Comparison of ENCODE assay signal across 8 cellular contexts in genomic region chr12:113221997-113222729, GRCh38. TPM values are rescaled to one million over a fixed set of nuclear protein-coding genes. Genes with fewer than 3 reads are reported as not detected.
DNase-seq lines count a peak whose midpoint lies in the region; ATAC-seq and TF ChIP-seq lines count a peak whose summit lies in the region.

No MANE protein-coding gene starts in this region.

- peaks cover 61% of the 10 kb centered on the region for H3K4me1 ChIP-seq in OCI-LY1 (ENCODE audit: insufficient read depth, low read length, severe bottlenecking)
- peaks cover 7% of the 10 kb centered on the region for H3K4me1 ChIP-seq in colonic mucosa

- ATAC-seq in natural killer cell: no peak
- no peak for ATAC-seq in GM19397 (IDR thresholded peaks at IDR 0.05; ENCODE audit: unreplicated experiment)

- 0 out of 2 replicates have a peak, but pooled peaks cover 9% of the 10 kb centered on the region for H3F3A ChIP-seq in OCI-LY1 (ENCODE audit: insufficient read depth, low read length)

- H3K79me2 ChIP-seq in OCI-LY1 (ENCODE audit: insufficient read depth, low read length): peaks cover 26% of the 10 kb centered on the region

- H3K27ac Mint-ChIP-seq in natural killer cell: peak overlapping the region in 1 of 2 donors; percentile 85

- H2AFZ ChIP-seq in OCI-LY1 (ENCODE audit: low read length): no peak overlapping the region

- no peaks in the 10 kb centered on the region for H3K27me3 Mint-ChIP-seq in natural killer cell (ENCODE audit: low read depth in 2 of 2)

- no peaks in the 10 kb centered on the region for H4K20me1 ChIP-seq in OCI-LY1 (ENCODE audit: insufficient read depth, low read length)

- intact Hi-C loops in colonic mucosa (cut with DNase I): no loop called here
- intact Hi-C loops in natural killer cell (cut with micrococcal nuclease): loop anchor here (1.0 kb wide), 4 partner anchors 14 to 136 kb away; partner anchors contain the start of genes DDX54, PLBD2, RITA1 and SLC8B1

- H3K27ac ChIP-seq in OCI-LY1 (ENCODE audit: low read depth, low read length, poor library complexity, severe bottlenecking) (peak overlapping the region; percentile 89), colonic mucosa (peak overlapping the region; percentile 97)

- no peaks in the 10 kb centered on the region for H3K9me3 ChIP-seq in OCI-LY1 (ENCODE audit: low read length)
- H3K9me3 ChIP-seq in colonic mucosa: no peaks in the 10 kb centered on the region

- H3K4me3 ChIP-seq in GM06990 (replicated peaks; ENCODE audit: low read depth, low read length) (peak overlapping the region; percentile 97), OCI-LY1 (ENCODE audit: low read depth, low read length, poor library complexity, severe bottlenecking) (peak overlapping the region; percentile 87), colonic mucosa (peak overlapping the region; percentile 89)

- H3K9me2 ChIP-seq in OCI-LY1 (ENCODE audit: low read depth, low read length): no peaks in the 10 kb centered on the region

- peaks cover 22 to 28% of the 10 kb centered on the region in 2 donors for H3K4me1 Mint-ChIP-seq in natural killer cell

- H3K9ac ChIP-seq in OCI-LY1 (ENCODE audit: low read length) (peak overlapping the region; percentile 94), colonic mucosa (ENCODE audit: low read depth in 2 of 2, low read length in 2 of 2) (peak overlapping the region; percentile 98 to 99)

- no peaks in the 10 kb centered on the region for H3K36me3 Mint-ChIP-seq in natural killer cell

- in situ Hi-C loops in GM13976 (cut with MboI; ENCODE audit: low sequenced_read_pairs, unreplicated experiment): no loop called here

- H3K36me3 ChIP-seq in GM06990 (ENCODE audit: control insufficient read depth, insufficient read depth, low read length) (0 out of 2 replicates have a peak, but pooled peaks cover 1% of the 10 kb centered on the region), OCI-LY1 (ENCODE audit: insufficient read depth, low read length) (peaks cover 14% of the 10 kb centered on the region; the same call in 1 of the 2 replicates), colonic mucosa (no peaks in the 10 kb centered on the region)

- TF ChIP-seq CTCF in GM06990 (IDR thresholded peaks at IDR 0.05; ENCODE audit: insufficient read depth, low read length, poor library complexity, severe bottlenecking): no peak
- no peak for TF ChIP-seq CTCF in OCI-LY1 (IDR thresholded peaks at IDR 0.05; ENCODE audit: low read length)
- no peak for TF ChIP-seq CTCF in colonic mucosa (IDR thresholded peaks at IDR 0.05)
- TF ChIP-seq CTCF in natural killer cell (IDR thresholded peaks at IDR 0.05): no peak
- no peak for TF ChIP-seq CTCF in GM13976 (IDR thresholded peaks at IDR 0.05; ENCODE audit: borderline replicate concordance, control extremely low read depth, extremely low read depth, insufficient read depth, missing control alignments)

- H3K27me3 ChIP-seq in GM06990 (replicated peaks; ENCODE audit: control insufficient read depth, insufficient read depth, low read length) (no peaks in the 10 kb centered on the region), OCI-LY1 (ENCODE audit: insufficient read depth, low read length) (no peaks in the 10 kb centered on the region), colonic mucosa (no peaks in the 10 kb centered on the region)

- peak overlapping the region; percentile 85 for H3K4me3 Mint-ChIP-seq in natural killer cell

- H3K9me3 Mint-ChIP-seq in natural killer cell: no peaks in the 10 kb centered on the region

- H3K4me2 ChIP-seq in OCI-LY1 (ENCODE audit: low read length): peak overlapping the region; percentile 92

- DNase-seq in GM06990 (ENCODE audit: extremely low read depth, insufficient read length) (no peak), colonic mucosa (no peak), natural killer cell (peak; percentile 22), OCI-M1 (lab: John Stamatoyannopoulos, UW) (no peak), GM13976 (ENCODE audit: low spot score) (no peak)
- DNase-seq in activated CD8-positive, alpha-beta memory T cell treated with anti-CD3 and anti-CD28 coated beads for 24 hours: no peak

RNA-seq across cellular contexts. Expression of gene TPCN1, which starts 0.9 kb away (rescaled TPM):
- total RNA-seq in colonic mucosa: 10 to 100 TPM; 55.5 to 85.6 TPM
- total RNA-seq in natural killer cell: 10 to 100 TPM in 2 of 3 donors, 1 to 10 TPM in 1; 7.2 to 21.4 (median 10.7) TPM

RNA-seq across cellular contexts. Expression of gene RITA1, which starts 36.6 kb away (rescaled TPM):
- 10 to 100 TPM; 13.9 to 26.9 TPM for total RNA-seq in colonic mucosa
- 10 to 100 TPM in 2 of 3 donors, 1 to 10 TPM in 1; 7.7 to 13.8 (median 12.0) TPM for total RNA-seq in natural killer cell

RNA-seq across cellular contexts. Expression of gene DDX54, which starts 36.9 kb away (rescaled TPM):
- total RNA-seq in colonic mucosa (10 to 100 TPM; 54.8 to 98.3 TPM), natural killer cell (100 to 1,000 TPM in 1 of 3 donors, 10 to 100 TPM in 2; 84.6 to 100 (median 97.1) TPM)
